9 cellular contexts compared by ENCODE assay signal in genomic region chr2:85536479-85536878, GRCh38. TPM values are rescaled to one million over a fixed set of nuclear protein-coding genes. Genes with fewer than 3 reads are reported as not detected.
A peak's percentile ranks its signal among the peaks of the same experiment; 100 is the strongest.
DNase-seq lines count a peak whose midpoint lies in the region; TF ChIP-seq lines count a peak whose summit lies in the region.
"Had no signal": no experiment of that assay in that cellular context is flagged by ENCODE, and none has a peak within 500 bp of the region (broad histone marks: within the 10 kb centered on the region; RNA-seq: fewer than 3 reads in every experiment).

No MANE protein-coding gene starts in this region.

- H3K36me3 ChIP-seq in esophagus muscularis mucosa: peaks cover 2 to 8% (median 7%) of the 10 kb centered on the region in 4 donors

- no peaks in the 10 kb centered on the region for H3K27me3 ChIP-seq in esophagus muscularis mucosa

- H3K27ac ChIP-seq in esophagus muscularis mucosa (replicated peaks in 1 of 4): peak overlapping the region; percentile 97 to 100 (median 98)

- intact Hi-C loops in esophagus muscularis mucosa (cut with DNase I): no loop called here

- TF ChIP-seq CTCF in esophagus muscularis mucosa (IDR thresholded peaks at IDR 0.05) (no peak), retinal pigment epithelial cell (conservative IDR thresholded peaks at IDR 0.05; ENCODE audit: low read depth, low read length) (no peak)

- H3K9me3 ChIP-seq in esophagus muscularis mucosa: no peaks in the 10 kb centered on the region

- peaks cover 20 to 41% (median 31%) of the 10 kb centered on the region in 4 donors for H3K4me1 ChIP-seq in esophagus muscularis mucosa

- H3K4me3 ChIP-seq in esophagus muscularis mucosa (no peak overlapping the region), retinal pigment epithelial cell (ENCODE audit: low read length) (no peak overlapping the region)

- DNase-seq in ELR (ENCODE audit: low read depth) (peak; percentile 92), RPMI7951 (ENCODE audit: low read depth) (peak; percentile 77), esophagus muscularis mucosa (ENCODE audit: extremely low spot score) (no peak), retinal pigment epithelial cell (ENCODE audit: low read depth) (peak; percentile 56), pons (ENCODE audit: low spot score) (no peak), SIG-M5 (lab: John Stamatoyannopoulos, UW) (no peak), COLO829 (ENCODE audit: low spot score) (no peak), middle frontal gyrus (ENCODE audit: extremely low spot score, low spot score) (no peak)
- DNase-seq: NCI-H1105 had no signal

- no peak for TF ChIP-seq POLR2A in esophagus muscularis mucosa (IDR thresholded peaks at IDR 0.05; ENCODE audit: low read depth)

- whole genome bisulfite sequencing in esophagus muscularis mucosa: 57% methylated on average over 3 of the region's 3 CpGs

- TF ChIP-seq EP300 in esophagus muscularis mucosa (IDR thresholded peaks at IDR 0.05): no peak

RNA-seq across cellular contexts. Expression of gene MAT2A, which starts 2.5 kb away (rescaled TPM):
- 52.0 and 61.4 TPM in 2 replicates for total RNA-seq in RPMI7951 (2014; rRNA removed; shearing (Covaris generic))
- 100 to 1,000 TPM in 2 of 4 donors, 10 to 100 TPM in 2; 76.3 to 262 (median 102) TPM for total RNA-seq in esophagus muscularis mucosa

RNA-seq across cellular contexts. Expression of gene GGCX, which starts 24.8 kb away (rescaled TPM):
- total RNA-seq in RPMI7951 (2014; rRNA removed; shearing (Covaris generic)): 52.4 and 59.3 TPM in 2 replicates
- 10 to 100 TPM; 15.0 to 25.3 (median 19.5) TPM for total RNA-seq in esophagus muscularis mucosa

RNA-seq across cellular contexts. Expression of gene VAMP8, which starts 40.9 kb away (rescaled TPM):
- 25.0 and 27.6 TPM in 2 replicates for total RNA-seq in RPMI7951 (2014; rRNA removed; shearing (Covaris generic))
- 10 to 100 TPM in 2 of 4 donors, 1 to 10 TPM in 2; 4.8 to 15.6 (median 8.3) TPM for total RNA-seq in esophagus muscularis mucosa

RNA-seq across cellular contexts. Expression of gene VAMP5, which starts 47.8 kb away (rescaled TPM):
- 25.7 and 33.6 TPM in 2 replicates for total RNA-seq in RPMI7951 (2014; rRNA removed; shearing (Covaris generic))
- total RNA-seq in esophagus muscularis mucosa: 10 to 100 TPM; 35.6 to 50.7 (median 42.0) TPM

RNA-seq across cellular contexts. Expression of gene RNF181, which starts 59.1 kb away (rescaled TPM):
- 359 and 388 TPM in 2 replicates for total RNA-seq in RPMI7951 (2014; rRNA removed; shearing (Covaris generic))
- 100 to 1,000 TPM; 133 to 142 (median 138) TPM for total RNA-seq in esophagus muscularis mucosa

Comparison
In these comparisons a context has a peak if more than half of its experiments do, and no peak if none do; other contexts are left out.
1. DNase-seq: peak in ELR (single experiment), RPMI7951 (single experiment) and retinal pigment epithelial cell (single experiment); none in esophagus muscularis mucosa (single experiment), pons (single experiment), SIG-M5 (single experiment), COLO829 (single experiment) and middle frontal gyrus (single experiment).